In the genomic region with DNA sequence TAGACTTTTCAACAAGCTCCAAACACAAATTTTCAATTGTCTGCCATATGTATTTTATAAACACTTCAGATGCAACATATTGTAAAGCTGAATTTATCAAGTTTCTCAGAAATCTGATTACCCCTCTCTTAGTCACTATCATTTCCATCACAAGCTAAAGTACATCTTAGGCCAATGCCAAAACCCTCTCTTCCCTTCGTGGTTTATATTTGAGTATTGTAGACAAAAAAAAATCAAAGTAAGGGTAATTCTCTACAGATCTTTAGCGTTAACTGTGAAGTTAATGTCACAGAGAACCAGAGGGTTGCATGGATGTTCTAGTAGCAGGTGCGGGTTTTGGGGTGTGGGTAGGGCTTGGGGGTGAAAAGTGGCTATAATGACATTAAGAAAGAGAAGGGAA, we compare ENCODE assay signal across 20 cellular contexts.
DNase-seq lines count a peak whose midpoint lies in the region; ATAC-seq and TF ChIP-seq lines count a peak whose summit lies in the region.
"Had no signal": no experiment of that assay in that cellular context is flagged by ENCODE, and none has a peak within 500 bp of the region (broad histone marks: within the 10 kb centered on the region; RNA-seq: fewer than 3 reads in every experiment).

No MANE protein-coding gene starts in this region.

- no peaks in the 10 kb centered on the region for H3K36me3 ChIP-seq in DND-41 (ENCODE audit: insufficient read depth, low read length)
- H3K36me3 ChIP-seq: BE2C; BLaER1 treated with 17β-estradiol and CSF1 and Interleukin-3, amounts not matched to agents 10 nM and 100 nM had no signal

- H3K27ac ChIP-seq in DND-41 (ENCODE audit: low read length), result no peak overlapping the region
- H3K27ac ChIP-seq: A549; BLaER1 treated with 17β-estradiol and CSF1 and Interleukin-3, amounts not matched to agents 10 nM and 100 nM had no signal

- no peak for TF ChIP-seq CTCF in DND-41 (IDR thresholded peaks at IDR 0.05; ENCODE audit: borderline replicate concordance, extremely low read depth, low read length, poor library complexity, severe bottlenecking)

- H3K9me3 ChIP-seq in DND-41 (ENCODE audit: insufficient read depth, low read length, severe bottlenecking), result no peaks in the 10 kb centered on the region
- H3K9me3 ChIP-seq: A549; BE2C; BLaER1 treated with 17β-estradiol and CSF1 and Interleukin-3, amounts not matched to agents 10 nM and 100 nM had no signal

- no peaks in the 10 kb centered on the region for H4K20me1 ChIP-seq in DND-41 (ENCODE audit: insufficient read depth, low read length)
- H4K20me1 ChIP-seq: BLaER1 treated with 17β-estradiol and CSF1 and Interleukin-3, amounts not matched to agents 10 nM and 100 nM had no signal

- ATAC-seq in activated T-cell treated with anti-CD3 and anti-CD28 coated beads, Interleukin-2, amount 50 U/mL, for 72 hours (replicated peaks in 1 of 2), result peak in 1 of 2 donors; percentile 36
- peak; percentile 77 for ATAC-seq in DND-41 (ENCODE audit: insufficient read depth, low read depth)
- ATAC-seq in GM18511 (IDR thresholded peaks at IDR 0.05; ENCODE audit: unreplicated experiment), result no peak
- ATAC-seq: A549, GM23338, HCT116 had no signal

- no peaks in the 10 kb centered on the region for H3K27me3 ChIP-seq in DND-41 (ENCODE audit: insufficient read depth, low read length, poor library complexity)
- H3K27me3 ChIP-seq: BE2C; BLaER1 treated with 17β-estradiol and CSF1 and Interleukin-3, amounts not matched to agents 10 nM and 100 nM had no signal

- peak overlapping the region; percentile 56 for H3K27ac Mint-ChIP-seq in activated T-cell treated with anti-CD3 and anti-CD28 coated beads, Interleukin-2, amount 50 U/mL, for 72 hours
- H3K27ac Mint-ChIP-seq in activated T-cell treated with anti-CD3 and anti-CD28 coated beads, Interleukin-2, amount 50 U/mL, for 24 hours, result no peak overlapping the region
- H3K27ac Mint-ChIP-seq in activated T-helper 2 cell treated with anti-CD3 and anti-CD28 coated beads, Interferon-gamma antibody, Interleukin-2, Interleukin-4, amounts not matched to agents 10 μg/mL and 5 μg/mL and 100 μg/mL, durations not matched to agents 14 hours and 24 hours and 36 hours, result peak overlapping the region; percentile 11
- H3K27ac Mint-ChIP-seq: CD4-positive, alpha-beta T cell; CD8-positive, alpha-beta memory T cell; GM23338; H9 had no signal

- intact Hi-C loops in activated T-helper 2 cell treated with anti-CD3 and anti-CD28 coated beads, Interferon-gamma antibody, Interleukin-2, Interleukin-4, amounts not matched to agents 10 μg/mL and 5 μg/mL and 100 μg/mL, durations not matched to agents 14 hours and 24 hours and 36 hours (cut with micrococcal nuclease), result no loop called here

- H3K79me2 ChIP-seq in DND-41 (ENCODE audit: insufficient read depth, low read length), result no peaks in the 10 kb centered on the region

- no peak overlapping the region for H3K4me3 ChIP-seq in DND-41 (ENCODE audit: low read depth in 1 of 2, low read length in 2 of 2)
- H3K4me3 ChIP-seq: A549; BLaER1 treated with 17β-estradiol and CSF1 and Interleukin-3, amounts not matched to agents 10 nM and 100 nM; GM23338 had no signal

- peaks cover 2 to 4% of the 10 kb centered on the region in 2 donors for H3K36me3 Mint-ChIP-seq in activated T-cell treated with anti-CD3 and anti-CD28 coated beads, Interleukin-2, amount 50 U/mL, for 72 hours (ENCODE audit: insufficient read depth in 2 of 2)
- no peaks in the 10 kb centered on the region for H3K36me3 Mint-ChIP-seq in activated T-cell treated with anti-CD3 and anti-CD28 coated beads, Interleukin-2, amount 50 U/mL, for 24 hours (ENCODE audit: low read depth)
- H3K36me3 Mint-ChIP-seq in activated T-helper 2 cell treated with anti-CD3 and anti-CD28 coated beads, Interferon-gamma antibody, Interleukin-2, Interleukin-4, amounts not matched to agents 10 μg/mL and 5 μg/mL and 100 μg/mL, durations not matched to agents 14 hours and 24 hours and 36 hours (ENCODE audit: low read depth), result peaks cover 13% of the 10 kb centered on the region
- H3K36me3 Mint-ChIP-seq: CD14-positive monocyte had no signal

- peaks cover 4 to 5% of the 10 kb centered on the region in 2 donors for H3K9me3 Mint-ChIP-seq in activated T-cell treated with anti-CD3 and anti-CD28 coated beads, Interleukin-2, amount 50 U/mL, for 72 hours
- peaks cover 10% of the 10 kb centered on the region for H3K9me3 Mint-ChIP-seq in activated T-cell treated with anti-CD3 and anti-CD28 coated beads, Interleukin-2, amount 50 U/mL, for 24 hours
- peaks cover 18% of the 10 kb centered on the region for H3K9me3 Mint-ChIP-seq in activated T-helper 2 cell treated with anti-CD3 and anti-CD28 coated beads, Interferon-gamma antibody, Interleukin-2, Interleukin-4, amounts not matched to agents 10 μg/mL and 5 μg/mL and 100 μg/mL, durations not matched to agents 14 hours and 24 hours and 36 hours
- H3K9me3 Mint-ChIP-seq: CD4-positive, alpha-beta T cell; CD8-positive, alpha-beta memory T cell; GM23338; H9 had no signal

- no peak overlapping the region for H3K4me3 Mint-ChIP-seq in activated T-cell treated with anti-CD3 and anti-CD28 coated beads, Interleukin-2, amount 50 U/mL, for 72 hours
- no peak overlapping the region for H3K4me3 Mint-ChIP-seq in activated T-cell treated with anti-CD3 and anti-CD28 coated beads, Interleukin-2, amount 50 U/mL, for 24 hours
- H3K4me3 Mint-ChIP-seq in activated T-helper 2 cell treated with anti-CD3 and anti-CD28 coated beads, Interferon-gamma antibody, Interleukin-2, Interleukin-4, amounts not matched to agents 10 μg/mL and 5 μg/mL and 100 μg/mL, durations not matched to agents 14 hours and 24 hours and 36 hours (ENCODE audit: low read depth), result no peak overlapping the region
- H3K4me3 Mint-ChIP-seq: CD14-positive monocyte; CD4-positive, alpha-beta T cell; CD8-positive, alpha-beta memory T cell; GM23338; H9 had no signal

- H3K4me1 ChIP-seq in DND-41 (ENCODE audit: insufficient read depth, low read length), result peaks cover 15% of the 10 kb centered on the region
- H3K4me1 ChIP-seq: A549; BE2C; BLaER1 treated with 17β-estradiol and CSF1 and Interleukin-3, amounts not matched to agents 10 nM and 100 nM had no signal

- H3K4me2 ChIP-seq in DND-41 (ENCODE audit: insufficient read depth, low read length), result no peak overlapping the region
- H3K4me2 ChIP-seq: A549; BLaER1 treated with 17β-estradiol and CSF1 and Interleukin-3, amounts not matched to agents 10 nM and 100 nM; GM23338 had no signal

- no peaks in the 10 kb centered on the region for H3K27me3 Mint-ChIP-seq in activated T-cell treated with anti-CD3 and anti-CD28 coated beads, Interleukin-2, amount 50 U/mL, for 72 hours (ENCODE audit: low read depth)
- no peaks in the 10 kb centered on the region for H3K27me3 Mint-ChIP-seq in activated T-cell treated with anti-CD3 and anti-CD28 coated beads, Interleukin-2, amount 50 U/mL, for 24 hours
- no peaks in the 10 kb centered on the region for H3K27me3 Mint-ChIP-seq in activated T-helper 2 cell treated with anti-CD3 and anti-CD28 coated beads, Interferon-gamma antibody, Interleukin-2, Interleukin-4, amounts not matched to agents 10 μg/mL and 5 μg/mL and 100 μg/mL, durations not matched to agents 14 hours and 24 hours and 36 hours (ENCODE audit: low read depth)
- H3K27me3 Mint-ChIP-seq: CD4-positive, alpha-beta T cell had no signal

- peaks cover 20% of the 10 kb centered on the region for H3K4me1 Mint-ChIP-seq in activated T-cell treated with anti-CD3 and anti-CD28 coated beads, Interleukin-2, amount 50 U/mL, for 72 hours (ENCODE audit: low read depth)
- H3K4me1 Mint-ChIP-seq in activated T-cell treated with anti-CD3 and anti-CD28 coated beads, Interleukin-2, amount 50 U/mL, for 24 hours (ENCODE audit: low read depth), result peaks cover 16% of the 10 kb centered on the region
- H3K4me1 Mint-ChIP-seq in activated T-helper 2 cell treated with anti-CD3 and anti-CD28 coated beads, Interferon-gamma antibody, Interleukin-2, Interleukin-4, amounts not matched to agents 10 μg/mL and 5 μg/mL and 100 μg/mL, durations not matched to agents 14 hours and 24 hours and 36 hours (ENCODE audit: low read depth), result peaks cover 19% of the 10 kb centered on the region
- H3K4me1 Mint-ChIP-seq: CD14-positive monocyte; CD8-positive, alpha-beta memory T cell; GM23338; H9 had no signal

- H3K9ac ChIP-seq in DND-41 (ENCODE audit: low read depth, low read length), result no peak overlapping the region
- H3K9ac ChIP-seq: BLaER1 treated with 17β-estradiol and CSF1 and Interleukin-3, amounts not matched to agents 10 nM and 100 nM had no signal

- DNase-seq in activated T-cell treated with anti-CD3 and anti-CD28 coated beads, Interleukin-2, amount 50 U/mL, for 72 hours, result no peak
- DNase-seq in activated T-cell treated with anti-CD3 and anti-CD28 coated beads, Interleukin-2, amount 50 U/mL, for 24 hours, result no peak
- DNase-seq in DND-41 (peak; percentile 24), islet precursor cell (no peak)
- no peak for DNase-seq in activated T-helper 2 cell treated with anti-CD3 and anti-CD28 coated beads, Interferon-gamma antibody, Interleukin-2, Interleukin-4, amounts not matched to agents 10 μg/mL and 5 μg/mL and 100 μg/mL, durations not matched to agents 14 hours and 24 hours and 36 hours (ENCODE audit: low spot score)
- DNase-seq: 8988T; ACHN; AML-193; BE2C; CD4-positive, alpha-beta T cell; CD8-positive, alpha-beta memory T cell; DMS53; DMS79 treated with DMSO at 0.1 percent for 48 hours; H9 had no signal

- H2AFZ ChIP-seq in DND-41 (ENCODE audit: low read depth, low read length), result no peak overlapping the region
